8 cellular contexts compared by ENCODE assay signal in genomic region chr20:47353697-47354387, GRCh38. TPM values are rescaled to one million over a fixed set of nuclear protein-coding genes. Genes with fewer than 3 reads are reported as not detected.
DNase-seq lines count a peak whose midpoint lies in the region; TF ChIP-seq lines count a peak whose summit lies in the region.

No MANE protein-coding gene starts in this region.

- H3K9me3 ChIP-seq in OCI-LY3 (ENCODE audit: insufficient read depth, low read length): no peaks in the 10 kb centered on the region
- H3K9me3 ChIP-seq in duodenal mucosa (ENCODE audit: control insufficient read depth in 1 of 2, low read length in 2 of 2): no peaks in the 10 kb centered on the region
- no peaks in the 10 kb centered on the region for H3K9me3 ChIP-seq in osteoblast (ENCODE audit: low read depth, low read length)

- peaks cover 13% of the 10 kb centered on the region for H4K20me1 ChIP-seq in OCI-LY3 (ENCODE audit: insufficient read depth, low read length)
- no peaks in the 10 kb centered on the region for H4K20me1 ChIP-seq in osteoblast (ENCODE audit: insufficient read depth, low read length)

- H3K36me3 ChIP-seq in OCI-LY3 (replicated peaks; ENCODE audit: low read depth, low read length) (peaks cover 21% of the 10 kb centered on the region), duodenal mucosa (ENCODE audit: control insufficient read depth in 1 of 2, insufficient read depth in 2 of 2, low read length in 2 of 2) (peaks cover 0 to 1% of the 10 kb centered on the region in 2 donors), osteoblast (ENCODE audit: insufficient read depth, low read length) (no peaks in the 10 kb centered on the region)

- no peak for DNase-seq in GM12864 (ENCODE audit: low read depth)
- no peak for DNase-seq in osteoblast (ENCODE audit: insufficient read length, low spot score, missing footprints)
- no peak for DNase-seq in mucosa of gallbladder (ENCODE audit: low spot score)
- DNase-seq in A172 (ENCODE audit: low spot score): no peak
- no peak for DNase-seq in ureter (ENCODE audit: low spot score)
- DNase-seq in NCI-H1436 (lab: John Stamatoyannopoulos, UW): no peak

- TF ChIP-seq CTCF in GM12864 (IDR thresholded peaks at IDR 0.05; ENCODE audit: low read depth, low read length, missing control alignments) (no peak), OCI-LY3 (IDR thresholded peaks at IDR 0.05; ENCODE audit: low read depth, low read length) (no peak), osteoblast (IDR thresholded peaks at IDR 0.05; ENCODE audit: extremely low read depth, low read depth, low read length) (no peak)

- H3K27me3 ChIP-seq in OCI-LY3 (ENCODE audit: low read depth, low read length): no peaks in the 10 kb centered on the region
- no peaks in the 10 kb centered on the region for H3K27me3 ChIP-seq in duodenal mucosa (ENCODE audit: control insufficient read depth in 1 of 2, insufficient read depth in 2 of 2, low read length in 2 of 2)
- no peaks in the 10 kb centered on the region for H3K27me3 ChIP-seq in osteoblast (ENCODE audit: insufficient read depth, low read length)

- H3K4me1 ChIP-seq in OCI-LY3 (ENCODE audit: low read length): peaks cover 99% of the 10 kb centered on the region
- H3K4me1 ChIP-seq in duodenal mucosa (ENCODE audit: control insufficient read depth in 1 of 2, insufficient read depth in 2 of 2, low read length in 2 of 2): peaks cover 91 to 96% of the 10 kb centered on the region in 2 donors
- peaks cover 99% of the 10 kb centered on the region for H3K4me1 ChIP-seq in osteoblast (ENCODE audit: insufficient read depth, low read length)

- H3K4me3 ChIP-seq in GM12864 (ENCODE audit: low read depth, low read length) (peak overlapping the region; percentile 52), OCI-LY3 (ENCODE audit: low read length) (peak overlapping the region; percentile 69), duodenal mucosa (ENCODE audit: low read depth in 1 of 2, low read length in 2 of 2) (peak overlapping the region; percentile 60 to 63), osteoblast (ENCODE audit: insufficient read depth, low read length) (peak overlapping the region; percentile 0)

- H3K4me2 ChIP-seq in OCI-LY3 (ENCODE audit: low read length) (peak overlapping the region; percentile 74), osteoblast (ENCODE audit: insufficient read depth, low read length) (peak overlapping the region; percentile 86)

- H2AFZ ChIP-seq in OCI-LY3 (ENCODE audit: low read depth, low read length) (no peak overlapping the region), osteoblast (ENCODE audit: low read length) (peak overlapping the region; percentile 58)

- H3K79me2 ChIP-seq in OCI-LY3 (ENCODE audit: low read length) (peaks cover 70% of the 10 kb centered on the region), osteoblast (ENCODE audit: insufficient read depth, low read length) (peaks cover 70% of the 10 kb centered on the region)

- H3K27ac ChIP-seq in OCI-LY3 (ENCODE audit: low read length) (peak overlapping the region; percentile 92), duodenal mucosa (ENCODE audit: low read depth, low read length) (peak overlapping the region; percentile 53), osteoblast (ENCODE audit: low read depth, low read length) (peak overlapping the region; percentile 97)

- H3K9ac ChIP-seq in OCI-LY3 (ENCODE audit: low read length) (peak overlapping the region; percentile 93), duodenal mucosa (ENCODE audit: low read depth in 1 of 2, low read length in 2 of 2) (peak overlapping the region; percentile 60 to 68)

RNA-seq across cellular contexts. Expression of gene ZMYND8, which starts 2.7 kb away (rescaled TPM):
- 13.6 and 18.8 TPM in 2 replicates for total RNA-seq in osteoblast
- total RNA-seq in mucosa of gallbladder: 55.2 TPM
- 19.6 and 22.1 TPM in 2 replicates for total RNA-seq in A172 (2014; rRNA removed; shearing (Covaris generic))
- total RNA-seq in ureter: 113 TPM

Comparison
In these comparisons a context has a peak if more than half of its experiments do, and no peak if none do; other contexts are left out.
1. H3K4me3 ChIP-seq: peak in every context shown above with its lines; median percentile 69 in OCI-LY3; 62 in duodenal mucosa; 52 in GM12864; 0 in osteoblast.